Comparison of ENCODE assay signal across 8 cellular contexts in the genomic region with DNA sequence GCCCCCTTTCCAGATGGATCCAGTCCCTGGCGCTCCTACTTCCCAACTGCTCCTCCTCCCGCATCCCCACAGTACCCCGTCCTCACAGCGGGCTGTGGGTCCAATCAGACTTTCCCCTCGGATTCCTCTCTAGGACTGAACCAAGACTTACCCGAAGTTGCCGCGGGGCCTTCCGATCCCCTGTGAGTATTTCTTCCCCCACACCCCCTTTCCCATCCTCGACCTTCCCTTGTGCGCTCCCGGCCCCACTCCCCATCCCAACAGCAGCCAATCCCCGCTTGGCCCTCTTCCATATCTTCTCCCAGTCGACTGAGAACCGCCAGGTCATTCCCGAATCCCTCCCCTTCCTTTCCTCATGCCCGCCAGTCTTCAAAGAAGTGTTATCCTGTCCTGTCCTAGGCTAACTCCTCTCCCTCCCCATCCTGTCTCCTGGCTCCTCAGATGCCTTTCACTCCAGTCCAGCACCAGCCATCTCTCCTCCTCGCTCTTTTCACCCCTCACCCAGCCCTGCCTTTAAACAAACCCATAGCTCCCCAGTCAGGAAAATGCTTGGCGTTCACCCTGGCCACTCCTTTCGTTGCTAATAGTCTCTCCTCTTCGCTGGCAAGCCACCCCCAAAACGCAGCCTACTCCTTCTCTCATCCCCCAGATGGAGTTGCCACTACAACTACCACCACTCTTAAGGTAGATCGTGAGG. TPM values are rescaled to one million over a fixed set of nuclear protein-coding genes. Genes with fewer than 3 reads are reported as not detected.
DNase-seq lines count a peak whose midpoint lies in the region; ATAC-seq and TF ChIP-seq lines count a peak whose summit lies in the region.

No MANE protein-coding gene starts in this region.

- H3K27ac ChIP-seq in duodenal mucosa (ENCODE audit: low read depth, low read length) (peak overlapping the region; percentile 74), uterus (peak overlapping the region; percentile 88 to 94)

- H3K9me3 ChIP-seq in duodenal mucosa (ENCODE audit: control insufficient read depth in 1 of 2, low read length in 2 of 2) (no peaks in the 10 kb centered on the region), uterus (no peaks in the 10 kb centered on the region)

- H3K27me3 ChIP-seq in duodenal mucosa (ENCODE audit: control insufficient read depth in 1 of 2, insufficient read depth in 2 of 2, low read length in 2 of 2), result no peaks in the 10 kb centered on the region
- H3K27me3 ChIP-seq in uterus, result no peaks in the 10 kb centered on the region

- no peak for TF ChIP-seq CTCF in uterus (IDR thresholded peaks at IDR 0.05)

- H3K4me1 ChIP-seq in duodenal mucosa (ENCODE audit: control insufficient read depth in 1 of 2, insufficient read depth in 2 of 2, low read length in 2 of 2), result peaks cover 16 to 20% of the 10 kb centered on the region in 2 donors
- peaks cover 0 to 5% of the 10 kb centered on the region in 2 donors for H3K4me1 ChIP-seq in uterus

- H3K27ac Mint-ChIP-seq in activated naive CD4-positive, alpha-beta T cell treated with anti-CD3 and anti-CD28 coated beads for 36 hours, result peak overlapping the region; percentile 86
- H3K27ac Mint-ChIP-seq in memory B cell, result peak overlapping the region; percentile 97

- H3K9ac ChIP-seq in duodenal mucosa (ENCODE audit: low read depth in 1 of 2, low read length in 2 of 2), result peak overlapping the region; percentile 93 to 97

- no peaks in the 10 kb centered on the region for H3K9me3 Mint-ChIP-seq in activated naive CD4-positive, alpha-beta T cell treated with anti-CD3 and anti-CD28 coated beads for 36 hours
- no peaks in the 10 kb centered on the region for H3K9me3 Mint-ChIP-seq in memory B cell

- H3K4me3 Mint-ChIP-seq in activated naive CD4-positive, alpha-beta T cell treated with anti-CD3 and anti-CD28 coated beads for 36 hours, result peak overlapping the region; percentile 94
- H3K4me3 Mint-ChIP-seq in memory B cell, result peak overlapping the region; percentile 85

- H3K36me3 ChIP-seq in duodenal mucosa (ENCODE audit: control insufficient read depth in 1 of 2, insufficient read depth in 2 of 2, low read length in 2 of 2), result peaks cover 0 to 15% of the 10 kb centered on the region in 2 donors
- H3K36me3 ChIP-seq in uterus, result no peaks in the 10 kb centered on the region

- peak overlapping the region; percentile 88 to 97 for H3K4me3 ChIP-seq in duodenal mucosa (ENCODE audit: low read depth in 1 of 2, low read length in 2 of 2)
- H3K4me3 ChIP-seq in uterus, result peak overlapping the region; percentile 48 to 93

- H3K36me3 Mint-ChIP-seq in activated naive CD4-positive, alpha-beta T cell treated with anti-CD3 and anti-CD28 coated beads for 36 hours (ENCODE audit: low read depth), result peaks cover 8% of the 10 kb centered on the region
- H3K36me3 Mint-ChIP-seq in memory B cell, result peaks cover 10% of the 10 kb centered on the region

- intact Hi-C loops in activated naive CD4-positive, alpha-beta T cell treated with anti-CD3 and anti-CD28 coated beads for 36 hours (cut with micrococcal nuclease), result loop anchor here (1.0 to 5.0 kb wide), 9 partner anchors 26 to 448 kb away; a partner anchor contains a TSS
- intact Hi-C loops in uterus (cut with DNase I; ENCODE audit: low total_unique reads), result no loop called here

- CTCF ChIA-PET in activated naive CD4-positive, alpha-beta T cell treated with anti-CD3 and anti-CD28 coated beads for 36 hours (lab: Charles Lee), result interaction anchor here (0.8 to 1.2 kb wide), 2 partner anchors 22 to 65 kb away, joined by 3 to 4 read pairs; no protein-coding TSS in a partner anchor

- peak; percentile 12 for DNase-seq in activated naive CD4-positive, alpha-beta T cell treated with anti-CD3 and anti-CD28 coated beads for 36 hours
- no peak for DNase-seq in activated naive CD4-positive, alpha-beta T cell treated with Interleukin-2 at 50 U/mL for 16 hours
- DNase-seq in memory B cell (ENCODE audit: low spot score in 2 of 2), result no peak
- DNase-seq in uterus, result peak; percentile 55 to 58
- no peak for DNase-seq in NCI-H187 treated with DMSO at 0.1 percent for 48 hours (lab: John Stamatoyannopoulos, UW)

- TF ChIP-seq POLR2A in uterus (IDR thresholded peaks at IDR 0.05), result no peak

- ATAC-seq in memory B cell (ENCODE audit: low read depth) (no peak), GM19397 (IDR thresholded peaks at IDR 0.05; ENCODE audit: unreplicated experiment) (no peak)

- H3K4me1 Mint-ChIP-seq in activated naive CD4-positive, alpha-beta T cell treated with anti-CD3 and anti-CD28 coated beads for 36 hours (ENCODE audit: low read depth), result peaks cover 32% of the 10 kb centered on the region
- H3K4me1 Mint-ChIP-seq in memory B cell, result peaks cover 17% of the 10 kb centered on the region

- H3K27me3 Mint-ChIP-seq in activated naive CD4-positive, alpha-beta T cell treated with anti-CD3 and anti-CD28 coated beads for 36 hours (ENCODE audit: low read depth), result no peaks in the 10 kb centered on the region
- no peaks in the 10 kb centered on the region for H3K27me3 Mint-ChIP-seq in memory B cell

TF ChIP-seq in PFSK-1, 5 proteins besides CTCF, POLR2A, EP300 and RAD21:
- TF ChIP-seq TAF1 (IDR thresholded peaks at IDR 0.05; ENCODE audit: borderline replicate concordance, insufficient read depth, low read length), result peak; percentile 33; the same call in 1 of the 2 replicates
- TF ChIP-seq POLR2AphosphoS5 (IDR thresholded peaks at IDR 0.05; ENCODE audit: low read depth, low read length), result no peak
- no peak for TF ChIP-seq SIN3A (IDR thresholded peaks at IDR 0.05; ENCODE audit: borderline replicate concordance, insufficient read depth, low read length)

RNA-seq across cellular contexts. Expression of a gene that starts 0.6 kb away (rescaled TPM):
- 10 to 100 TPM; 13.3 to 15.5 TPM for total RNA-seq in activated naive CD4-positive, alpha-beta T cell treated with anti-CD3 and anti-CD28 coated beads for 36 hours
- polyA plus RNA-seq in PFSK-1 (2012; ENCODE audit: insufficient read length, low read depth), result 95.0 TPM
- 10 to 100 TPM; 10.3 to 86.1 (median 19.3) TPM for total RNA-seq in uterus

RNA-seq across cellular contexts. Expression of a gene that starts 0.9 kb away (rescaled TPM):
- 10 to 100 TPM; 33.3 to 34.4 TPM for total RNA-seq in activated naive CD4-positive, alpha-beta T cell treated with anti-CD3 and anti-CD28 coated beads for 36 hours
- 85.6 TPM for polyA plus RNA-seq in PFSK-1 (2012; ENCODE audit: insufficient read length, low read depth)
- 100 to 1,000 TPM in 2 of 4 donors, 10 to 100 TPM in 2; 18.4 to 174 (median 89.9) TPM for total RNA-seq in uterus

RNA-seq across cellular contexts. Expression of a gene that starts 45.5 kb away (rescaled TPM):
- total RNA-seq in activated naive CD4-positive, alpha-beta T cell treated with anti-CD3 and anti-CD28 coated beads for 36 hours, result 10 to 100 TPM; 28.0 to 29.4 TPM
- 33.5 TPM for polyA plus RNA-seq in PFSK-1 (2012; ENCODE audit: insufficient read length, low read depth)
- total RNA-seq in uterus, result 10 to 100 TPM in 2 of 4 donors, 1 to 10 TPM in 1, under 1 TPM in 1; 0.29 to 14.0 (median 9.7) TPM

RNA-seq across cellular contexts. Expression of a gene that starts 45.9 kb away (rescaled TPM):
- total RNA-seq in activated naive CD4-positive, alpha-beta T cell treated with anti-CD3 and anti-CD28 coated beads for 36 hours, result 10 to 100 TPM; 27.8 to 29.6 TPM
- polyA plus RNA-seq in PFSK-1 (2012; ENCODE audit: insufficient read length, low read depth), result 62.8 TPM
- total RNA-seq in uterus, result 10 to 100 TPM in 3 of 4 donors, 1 to 10 TPM in 1; 3.2 to 37.9 (median 29.6) TPM

Comparison
In these comparisons a context has a peak if more than half of its experiments do, and no peak if none do; other contexts are left out.
1. DNase-seq: peak in activated naive CD4-positive, alpha-beta T cell treated with anti-CD3 and anti-CD28 coated beads for 36 hours (single experiment) and uterus (2 of 2); none in activated naive CD4-positive, alpha-beta T cell treated with Interleukin-2 at 50 U/mL for 16 hours (single experiment), memory B cell (0 of 2) and NCI-H187 treated with DMSO at 0.1 percent for 48 hours (single experiment).